In genomic region chr9:134693641-134694367, GRCh38 we compare ENCODE assay signal across 11 cellular contexts.
"Had no signal": no experiment of that assay in that cellular context is flagged by ENCODE, and none has a peak within 500 bp of the region (broad histone marks: within the 10 kb centered on the region; RNA-seq: fewer than 3 reads in every experiment).

No MANE protein-coding gene starts in this region.

- H3K4me3 Mint-ChIP-seq: activated CD4-positive, alpha-beta T cell treated with anti-CD3 and anti-CD28 coated beads, Interleukin-2, amount 10 ng/mL, durations not matched to agents 7 days and 5 days; stimulated activated naive CD8-positive, alpha-beta T cell treated with anti-CD3 and anti-CD28 coated beads, Interleukin-15, Interleukin-2, amounts not matched to agents 100 ng/mL and 50 ng/mL, for 24 hours had no signal

- H3K27me3 ChIP-seq: brain microvascular endothelial cell, right lobe of liver, testis had no signal

- H3K27me3 Mint-ChIP-seq: stimulated activated naive CD8-positive, alpha-beta T cell treated with anti-CD3 and anti-CD28 coated beads, Interleukin-15, Interleukin-2, amounts not matched to agents 100 ng/mL and 50 ng/mL, for 24 hours had no signal

- H3K36me3 Mint-ChIP-seq: activated naive CD4-positive, alpha-beta T cell treated with anti-CD3 and anti-CD28 coated beads, Interleukin-2, amount 50 U/mL, for 72 hours had no signal

- H3K9me3 ChIP-seq: right lobe of liver, testis had no signal

- H3K4me3 ChIP-seq: right lobe of liver, testis had no signal

- H3K27ac Mint-ChIP-seq: activated CD4-positive, alpha-beta T cell treated with anti-CD3 and anti-CD28 coated beads, Interleukin-2, amount 10 ng/mL, durations not matched to agents 7 days and 5 days; activated naive CD4-positive, alpha-beta T cell treated with anti-CD3 and anti-CD28 coated beads, Interleukin-2, amount 50 U/mL, for 72 hours; stimulated activated naive CD8-positive, alpha-beta T cell treated with anti-CD3 and anti-CD28 coated beads, Interleukin-15, Interleukin-2, amounts not matched to agents 100 ng/mL and 50 ng/mL, for 24 hours had no signal

- H3K27ac ChIP-seq: brain microvascular endothelial cell, right lobe of liver, testis had no signal

- H3K4me1 ChIP-seq: right lobe of liver, testis had no signal

- DNase-seq: activated CD4-positive, CD25-positive, alpha-beta regulatory T cell; activated T-cell treated with anti-CD3 and anti-CD28 coated beads, Interleukin-2, amount 50 U/mL, for 1 hour; amniotic stem cell; brain microvascular endothelial cell; cerebellar nuclear complex; stimulated activated CD4-positive, alpha-beta T cell treated with anti-CD3 and anti-CD28 coated beads, Interleukin-12 subunit alpha, Interleukin-12 subunit beta, amount 100 ng/mL, for 4 hours; testis had no signal

- H3K9me3 Mint-ChIP-seq: activated CD4-positive, alpha-beta T cell treated with anti-CD3 and anti-CD28 coated beads, Interleukin-2, amount 10 ng/mL, durations not matched to agents 7 days and 5 days; activated naive CD4-positive, alpha-beta T cell treated with anti-CD3 and anti-CD28 coated beads, Interleukin-2, amount 50 U/mL, for 72 hours; stimulated activated naive CD8-positive, alpha-beta T cell treated with anti-CD3 and anti-CD28 coated beads, Interleukin-15, Interleukin-2, amounts not matched to agents 100 ng/mL and 50 ng/mL, for 24 hours had no signal

- H3K36me3 ChIP-seq: right lobe of liver had no signal
